Comparison of ENCODE assay signal across 1 cellular context in the genomic region with DNA sequence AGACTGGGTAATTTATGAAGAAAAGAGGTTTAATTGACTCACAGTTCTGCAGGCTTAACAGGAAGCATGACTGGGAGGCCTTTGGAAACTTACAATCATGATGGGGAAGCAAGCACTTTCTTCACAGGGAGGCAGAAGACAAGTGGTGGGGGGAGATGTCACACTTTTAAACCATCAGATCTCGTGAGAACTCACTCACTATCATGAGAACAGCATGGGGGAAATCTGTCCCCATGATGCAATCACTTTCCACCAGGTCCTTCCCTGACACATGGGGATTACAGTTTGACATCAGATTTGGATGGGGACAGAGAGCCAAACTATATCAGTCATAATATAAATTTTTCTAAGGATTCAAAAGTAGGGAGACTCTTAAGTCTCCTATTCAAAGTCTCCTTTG.
TF ChIP-seq lines count a peak whose summit lies in the region.

No MANE protein-coding gene starts in this region.

TF ChIP-seq in GM23338, 12 proteins besides CTCF, POLR2A, EP300 and RAD21 (continued from another document):
- TF ChIP-seq ZNF462 (CRISPR knock-in tag; IDR thresholded peaks at IDR 0.05) (no peak), EZH2 (IDR thresholded peaks at IDR 0.05; ENCODE audit: low read depth, unreplicated experiment) (no peak), POLR2AphosphoS5 (IDR thresholded peaks at IDR 0.05; ENCODE audit: low read depth) (no peak), EZH2phosphoT487 (IDR thresholded peaks at IDR 0.05; ENCODE audit: unreplicated experiment) (no peak), JUNB (IDR thresholded peaks at IDR 0.05; ENCODE audit: unreplicated experiment) (no peak), STAT1 (IDR thresholded peaks at IDR 0.05; ENCODE audit: unreplicated experiment) (no peak), ZNF331 (CRISPR knock-in tag; IDR thresholded peaks at IDR 0.05; ENCODE audit: low read depth) (no peak), ZNF114 (CRISPR knock-in tag; IDR thresholded peaks at IDR 0.05) (no peak), REST (IDR thresholded peaks at IDR 0.05; ENCODE audit: unreplicated experiment) (no peak)
